ENCODE assay signal across 8 cellular contexts in the genomic region with DNA sequence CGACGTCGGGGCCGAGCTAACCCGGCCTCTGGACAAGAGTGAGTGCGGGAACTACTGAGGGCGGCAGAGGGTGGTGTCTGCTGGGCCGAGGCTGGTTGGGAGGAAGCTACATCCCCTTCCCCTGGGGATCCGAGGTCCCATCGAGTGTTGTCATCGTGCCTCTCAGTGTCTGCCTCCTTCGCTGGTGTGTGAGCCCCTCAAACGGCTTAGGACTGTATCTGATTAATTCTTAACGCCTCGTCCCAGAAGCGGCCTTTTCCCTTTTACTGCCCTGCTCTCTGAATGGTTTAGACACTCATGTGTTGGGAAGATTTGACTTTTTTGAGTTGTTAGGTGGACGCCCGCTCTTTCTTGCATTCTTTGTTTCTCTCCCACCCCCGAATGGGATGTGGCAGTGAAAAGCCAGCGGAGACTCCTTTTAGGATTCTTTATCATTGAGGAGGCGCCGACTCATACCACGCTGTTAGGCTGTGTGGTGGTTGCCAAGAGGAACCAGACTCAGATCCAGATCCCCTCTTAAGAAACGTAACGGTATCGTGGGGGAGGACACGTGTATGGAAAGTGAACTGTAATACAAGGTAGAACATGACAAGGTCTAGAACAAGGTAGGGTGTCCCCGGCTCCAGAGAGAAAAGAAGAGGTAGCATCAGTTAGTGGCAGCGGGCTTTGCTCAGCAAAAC. TPM values are rescaled to one million over a fixed set of nuclear protein-coding genes. Genes with fewer than 3 reads are reported as not detected.
DNase-seq lines count a peak whose midpoint lies in the region; ATAC-seq and TF ChIP-seq lines count a peak whose summit lies in the region.

No MANE protein-coding gene starts in this region.

- H3K9me3 ChIP-seq in WERI-Rb-1 (ENCODE audit: severe bottlenecking) (no peaks in the 10 kb centered on the region), neural progenitor cell (ENCODE audit: low read depth) (no peaks in the 10 kb centered on the region)

- no peaks in the 10 kb centered on the region for H3K36me3 Mint-ChIP-seq in neural progenitor cell

- peak; percentile 5 for DNase-seq in CMK (ENCODE audit: low read depth)
- DNase-seq in WERI-Rb-1: peak; percentile 22
- DNase-seq in epithelial cell of proximal tubule (ENCODE audit: low read depth): no peak
- peak; percentile 43 for DNase-seq in neural progenitor cell (ENCODE audit: low spot score)
- no peak for DNase-seq in middle frontal gyrus (ENCODE audit: extremely low spot score, low spot score)
- no peak for DNase-seq in medulla oblongata (ENCODE audit: extremely low spot score)

- H3K4me3 Mint-ChIP-seq in neural progenitor cell: peak overlapping the region; percentile 97

- peak overlapping the region; percentile 96 for H3K4me3 ChIP-seq in WERI-Rb-1 (ENCODE audit: low read depth, low read length)
- H3K4me3 ChIP-seq in epithelial cell of proximal tubule (ENCODE audit: low read depth, low read length): peak overlapping the region; percentile 87
- H3K4me3 ChIP-seq in neural progenitor cell: peak overlapping the region; percentile 91

- H3K36me3 ChIP-seq in WERI-Rb-1 (peaks cover 20% of the 10 kb centered on the region), neural progenitor cell (no peaks in the 10 kb centered on the region)

- H3K9me3 Mint-ChIP-seq in neural progenitor cell: no peaks in the 10 kb centered on the region

- peak overlapping the region; percentile 98 for H3K9ac ChIP-seq in neural progenitor cell

- H3K79me2 ChIP-seq in neural progenitor cell (ENCODE audit: low read depth): peaks cover 55% of the 10 kb centered on the region

- H4K20me1 ChIP-seq in neural progenitor cell (ENCODE audit: low read depth): peaks cover 8% of the 10 kb centered on the region

- H3K4me2 ChIP-seq in neural progenitor cell: peak overlapping the region; percentile 94

- peak; percentile 14 for ATAC-seq in HG03045 (IDR thresholded peaks at IDR 0.05; ENCODE audit: unreplicated experiment)
- ATAC-seq in GM21515 (IDR thresholded peaks at IDR 0.05; ENCODE audit: unreplicated experiment): no peak

- no peak for TF ChIP-seq CTCF in WERI-Rb-1 (IDR thresholded peaks at IDR 0.05; ENCODE audit: low read depth, low read length)
- TF ChIP-seq CTCF in epithelial cell of proximal tubule (conservative IDR thresholded peaks at IDR 0.05; ENCODE audit: low read depth, low read length): no peak
- TF ChIP-seq CTCF in neural progenitor cell (IDR thresholded peaks at IDR 0.05): no peak

- H3K4me1 Mint-ChIP-seq in neural progenitor cell: peaks cover 24% of the 10 kb centered on the region

- no peaks in the 10 kb centered on the region for H3F3A ChIP-seq in neural progenitor cell (ENCODE audit: low read depth)

- H3K27ac ChIP-seq in WERI-Rb-1: peak overlapping the region; percentile 99
- peak overlapping the region; percentile 94 for H3K27ac ChIP-seq in neural progenitor cell

- H3K4me1 ChIP-seq in neural progenitor cell: peaks cover 8% of the 10 kb centered on the region

- H2AFZ ChIP-seq in neural progenitor cell (replicated peaks): peak overlapping the region; percentile 86

- H3K27me3 Mint-ChIP-seq in neural progenitor cell (ENCODE audit: insufficient read depth, low read depth): peaks cover 4% of the 10 kb centered on the region

- H3K27ac Mint-ChIP-seq in neural progenitor cell: peak overlapping the region; percentile 98

- H3K27me3 ChIP-seq in WERI-Rb-1 (ENCODE audit: insufficient read depth, low read depth, severe bottlenecking) (no peaks in the 10 kb centered on the region), neural progenitor cell (no peaks in the 10 kb centered on the region)

RNA-seq across cellular contexts. Expression of a gene that starts 0.6 kb away (rescaled TPM):
- total RNA-seq in epithelial cell of proximal tubule (29.0 and 38.0 TPM in 2 replicates), neural progenitor cell (ENCODE audit: low replicate concordance) (31.9 and 32.2 TPM in 2 replicates)

RNA-seq across cellular contexts. Expression of a gene that starts 39.5 kb away (rescaled TPM):
- total RNA-seq in epithelial cell of proximal tubule (42.0 and 75.2 TPM in 2 replicates), neural progenitor cell (ENCODE audit: low replicate concordance) (0.30 TPM in 1 of 2 replicates, not detected in the other)

RNA-seq across cellular contexts. Expression of a gene that starts 56.7 kb away (rescaled TPM):
- total RNA-seq in epithelial cell of proximal tubule: 23.6 and 25.0 TPM in 2 replicates
- total RNA-seq in neural progenitor cell (ENCODE audit: low replicate concordance): 35.7 and 56.0 TPM in 2 replicates

Comparison
In these comparisons a context has a peak if more than half of its experiments do, and no peak if none do; other contexts are left out.
1. DNase-seq: peak in CMK (single experiment), WERI-Rb-1 (single experiment) and neural progenitor cell (single experiment); none in epithelial cell of proximal tubule (single experiment), middle frontal gyrus (single experiment) and medulla oblongata (single experiment).
2. RNA of a gene that starts 39.5 kb away (total RNA-seq): 42.0 to 75.2 TPM in epithelial cell of proximal tubule; 0.30 TPM in neural progenitor cell; every median in the first group is over 10 times any median in the second.
3. Peak in every context shown above with its lines, with median percentiles within 50 percentile points of each other: H3K4me3 ChIP-seq.